Comparison of ENCODE assay signal across 14 cellular contexts in genomic region chr12:81209001-81209400, GRCh38.
DNase-seq lines count a peak whose midpoint lies in the region; TF ChIP-seq lines count a peak whose summit lies in the region.
"Had no signal": no experiment of that assay in that cellular context is flagged by ENCODE, and none has a peak within 500 bp of the region (broad histone marks: within the 10 kb centered on the region; RNA-seq: fewer than 3 reads in every experiment).

No MANE protein-coding gene starts in this region.

- peaks cover 0 to 33% of the 10 kb centered on the region in 2 donors for H3K4me1 ChIP-seq in right atrium auricular region

- H3K4me3 ChIP-seq in right atrium auricular region: no peak overlapping the region
- no peak overlapping the region for H3K4me3 ChIP-seq in MG63
- H3K4me3 ChIP-seq: GM12878 had no signal

- no peaks in the 10 kb centered on the region for H3K9me3 ChIP-seq in right atrium auricular region
- no peaks in the 10 kb centered on the region for H3K9me3 ChIP-seq in MG63

- H3K36me3 ChIP-seq in right atrium auricular region (no peaks in the 10 kb centered on the region), MG63 (no peaks in the 10 kb centered on the region)

- H3K27ac ChIP-seq in right atrium auricular region: peak overlapping the region; percentile 53 to 84
- H3K27ac ChIP-seq: 22Rv1 had no signal

- no peak for TF ChIP-seq CTCF in right atrium auricular region (IDR thresholded peaks at IDR 0.05)

- no peaks in the 10 kb centered on the region for H3K27me3 ChIP-seq in right atrium auricular region
- H3K27me3 ChIP-seq in MG63: no peaks in the 10 kb centered on the region

- DNase-seq in DMS53 (lab: John Stamatoyannopoulos, UW) (peak; percentile 21), DMS53 treated with DMSO at 0.1 percent for 48 hours (lab: John Stamatoyannopoulos, UW; ENCODE audit: unreplicated experiment) (no peak), astrocyte of the hippocampus (ENCODE audit: low read depth, low spot score) (peak; percentile 29), right atrium auricular region (ENCODE audit: low spot score) (no peak), stromal cell of bone marrow (ENCODE audit: low read depth) (peak; percentile 25), T-helper 9 cell (no peak), MG63 (no peak)
- no peak for DNase-seq in activated effector memory CD4-positive, alpha-beta T cell treated with Interleukin-2 at 50 U/mL for 16 hours
- DNase-seq: effector CD4-positive, alpha-beta T cell; NCI-H1436 treated with DMSO at 0.1 percent for 48 hours; NCI-H510A treated with DMSO at 0.1 percent for 48 hours; stimulated activated naive CD4-positive, alpha-beta T cell treated with Interleukin-2 at 50 U/mL for 16 hours had no signal

Comparison
In these comparisons a context has a peak if more than half of its experiments do, and no peak if none do; other contexts are left out.
1. DNase-seq: peak in DMS53 (single experiment), astrocyte of the hippocampus (single experiment) and stromal cell of bone marrow (single experiment); none in DMS53 treated with DMSO at 0.1 percent for 48 hours (single experiment), right atrium auricular region (single experiment), T-helper 9 cell (single experiment), MG63 (single experiment) and activated effector memory CD4-positive, alpha-beta T cell treated with Interleukin-2 at 50 U/mL for 16 hours (single experiment).